Comparison of ENCODE assay signal across 1 cellular context in genomic region chr10:6088721-6089333, GRCh38.
TF ChIP-seq lines count a peak whose summit lies in the region.

Gene RBM17, plus strand, starts transcription at chr10:6089034. Its CDS starts 8,032 bp downstream, at chr10:6097066.

TF ChIP-seq in HEK293, 187 proteins besides CTCF, POLR2A, EP300 and RAD21 (continued from another document):
- TF ChIP-seq, protein P1, sequence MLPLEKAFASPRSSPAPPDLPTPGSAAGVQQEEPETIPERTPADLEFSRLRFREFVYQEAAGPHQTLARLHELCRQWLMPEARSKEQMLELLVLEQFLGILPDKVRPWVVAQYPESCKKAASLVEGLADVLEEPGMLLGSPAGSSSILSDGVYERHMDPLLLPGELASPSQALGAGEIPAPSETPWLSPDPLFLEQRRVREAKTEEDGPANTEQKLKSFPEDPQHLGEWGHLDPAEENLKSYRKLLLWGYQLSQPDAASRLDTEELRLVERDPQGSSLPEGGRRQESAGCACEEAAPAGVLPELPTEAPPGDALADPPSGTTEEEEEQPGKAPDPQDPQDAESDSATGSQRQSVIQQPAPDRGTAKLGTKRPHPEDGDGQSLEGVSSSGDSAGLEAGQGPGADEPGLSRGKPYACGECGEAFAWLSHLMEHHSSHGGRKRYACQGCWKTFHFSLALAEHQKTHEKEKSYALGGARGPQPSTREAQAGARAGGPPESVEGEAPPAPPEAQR (tag by site-specific recombination; IDR thresholded peaks at IDR 0.05) = no peak
- TF ChIP-seq ZNF624 (tag by site-specific recombination; IDR thresholded peaks at IDR 0.05) (no peak), ZNF560 (tag by site-specific recombination; IDR thresholded peaks at IDR 0.05; ENCODE audit: borderline replicate concordance) (no peak), ZNF140 (tag by site-specific recombination; IDR thresholded peaks at IDR 0.05) (no peak), ZBTB20 (tag by site-specific recombination; IDR thresholded peaks at IDR 0.05) (no peak), HOXA7 (CRISPR knock-in tag; IDR thresholded peaks at IDR 0.05; ENCODE audit: borderline replicate concordance) (no peak), ZNF501 (tag by site-specific recombination; IDR thresholded peaks at IDR 0.05) (0 out of 2 replicates have a peak, but pooled peaks have one; percentile 5), ZNF677 (tag by site-specific recombination; IDR thresholded peaks at IDR 0.05) (peak; percentile 87), ZNF596 (tag by site-specific recombination; IDR thresholded peaks at IDR 0.05) (peak; percentile 27; the same call in 1 of the 2 replicates), ZNF626 (tag by site-specific recombination; IDR thresholded peaks at IDR 0.05) (peak; percentile 13; the same call in 1 of the 2 replicates), ZBTB8A (tag by site-specific recombination; IDR thresholded peaks at IDR 0.05) (peak; percentile 93), ZNF785 (tag by site-specific recombination; IDR thresholded peaks at IDR 0.05) (no peak)
- TF ChIP-seq, protein P2, sequence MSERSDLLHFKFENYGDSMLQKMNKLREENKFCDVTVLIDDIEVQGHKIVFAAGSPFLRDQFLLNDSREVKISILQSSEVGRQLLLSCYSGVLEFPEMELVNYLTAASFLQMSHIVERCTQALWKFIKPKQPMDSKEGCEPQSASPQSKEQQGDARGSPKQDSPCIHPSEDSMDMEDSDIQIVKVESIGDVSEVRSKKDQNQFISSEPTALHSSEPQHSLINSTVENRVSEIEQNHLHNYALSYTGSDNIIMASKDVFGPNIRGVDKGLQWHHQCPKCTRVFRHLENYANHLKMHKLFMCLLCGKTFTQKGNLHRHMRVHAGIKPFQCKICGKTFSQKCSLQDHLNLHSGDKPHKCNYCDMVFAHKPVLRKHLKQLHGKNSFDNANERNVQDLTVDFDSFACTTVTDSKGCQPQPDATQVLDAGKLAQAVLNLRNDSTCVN (tag by site-specific recombination; optimal IDR thresholded peaks at IDR 0.05) = peak; percentile 18
- TF ChIP-seq, protein P3, sequence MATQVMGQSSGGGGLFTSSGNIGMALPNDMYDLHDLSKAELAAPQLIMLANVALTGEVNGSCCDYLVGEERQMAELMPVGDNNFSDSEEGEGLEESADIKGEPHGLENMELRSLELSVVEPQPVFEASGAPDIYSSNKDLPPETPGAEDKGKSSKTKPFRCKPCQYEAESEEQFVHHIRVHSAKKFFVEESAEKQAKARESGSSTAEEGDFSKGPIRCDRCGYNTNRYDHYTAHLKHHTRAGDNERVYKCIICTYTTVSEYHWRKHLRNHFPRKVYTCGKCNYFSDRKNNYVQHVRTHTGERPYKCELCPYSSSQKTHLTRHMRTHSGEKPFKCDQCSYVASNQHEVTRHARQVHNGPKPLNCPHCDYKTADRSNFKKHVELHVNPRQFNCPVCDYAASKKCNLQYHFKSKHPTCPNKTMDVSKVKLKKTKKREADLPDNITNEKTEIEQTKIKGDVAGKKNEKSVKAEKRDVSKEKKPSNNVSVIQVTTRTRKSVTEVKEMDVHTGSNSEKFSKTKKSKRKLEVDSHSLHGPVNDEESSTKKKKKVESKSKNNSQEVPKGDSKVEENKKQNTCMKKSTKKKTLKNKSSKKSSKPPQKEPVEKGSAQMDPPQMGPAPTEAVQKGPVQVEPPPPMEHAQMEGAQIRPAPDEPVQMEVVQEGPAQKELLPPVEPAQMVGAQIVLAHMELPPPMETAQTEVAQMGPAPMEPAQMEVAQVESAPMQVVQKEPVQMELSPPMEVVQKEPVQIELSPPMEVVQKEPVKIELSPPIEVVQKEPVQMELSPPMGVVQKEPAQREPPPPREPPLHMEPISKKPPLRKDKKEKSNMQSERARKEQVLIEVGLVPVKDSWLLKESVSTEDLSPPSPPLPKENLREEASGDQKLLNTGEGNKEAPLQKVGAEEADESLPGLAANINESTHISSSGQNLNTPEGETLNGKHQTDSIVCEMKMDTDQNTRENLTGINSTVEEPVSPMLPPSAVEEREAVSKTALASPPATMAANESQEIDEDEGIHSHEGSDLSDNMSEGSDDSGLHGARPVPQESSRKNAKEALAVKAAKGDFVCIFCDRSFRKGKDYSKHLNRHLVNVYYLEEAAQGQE (tag by site-specific recombination; IDR thresholded peaks at IDR 0.05) = peak; percentile 28; the same call in 1 of the 2 replicates
- TF ChIP-seq, protein P4, sequence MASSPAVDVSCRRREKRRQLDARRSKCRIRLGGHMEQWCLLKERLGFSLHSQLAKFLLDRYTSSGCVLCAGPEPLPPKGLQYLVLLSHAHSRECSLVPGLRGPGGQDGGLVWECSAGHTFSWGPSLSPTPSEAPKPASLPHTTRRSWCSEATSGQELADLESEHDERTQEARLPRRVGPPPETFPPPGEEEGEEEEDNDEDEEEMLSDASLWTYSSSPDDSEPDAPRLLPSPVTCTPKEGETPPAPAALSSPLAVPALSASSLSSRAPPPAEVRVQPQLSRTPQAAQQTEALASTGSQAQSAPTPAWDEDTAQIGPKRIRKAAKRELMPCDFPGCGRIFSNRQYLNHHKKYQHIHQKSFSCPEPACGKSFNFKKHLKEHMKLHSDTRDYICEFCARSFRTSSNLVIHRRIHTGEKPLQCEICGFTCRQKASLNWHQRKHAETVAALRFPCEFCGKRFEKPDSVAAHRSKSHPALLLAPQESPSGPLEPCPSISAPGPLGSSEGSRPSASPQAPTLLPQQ (tag by site-specific recombination; IDR thresholded peaks at IDR 0.05) = peak; percentile 57
